ENCODE assay signal across 10 cellular contexts in the genomic region with DNA sequence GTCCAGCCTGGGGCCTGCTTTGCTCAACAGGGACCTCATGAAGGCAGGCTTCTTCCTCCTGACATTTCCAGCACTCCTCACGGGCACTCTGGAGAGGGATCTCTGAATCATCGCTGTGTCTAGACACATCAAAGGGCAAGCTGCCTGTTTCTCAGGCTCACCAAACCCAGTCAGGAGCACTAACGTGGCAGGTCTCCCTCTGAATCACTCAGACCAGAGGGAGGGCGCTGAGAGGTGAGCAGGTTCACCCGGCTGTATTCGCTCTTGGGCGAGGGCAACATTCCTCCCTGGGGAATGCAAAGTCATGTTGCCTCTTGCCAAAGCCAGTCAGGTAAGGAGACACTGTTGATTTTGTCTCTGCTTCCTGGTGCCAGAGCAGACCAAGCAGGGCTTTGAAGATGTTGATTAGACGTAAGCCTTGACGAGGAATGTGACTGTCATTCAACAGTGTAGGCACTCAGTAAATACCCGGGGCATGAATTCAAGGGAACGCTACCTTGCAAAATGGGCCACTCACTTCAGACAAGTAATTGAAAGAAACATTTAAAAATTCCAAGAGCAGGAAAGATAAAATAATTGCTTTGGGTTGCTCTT. TPM values are rescaled to one million over a fixed set of nuclear protein-coding genes. Genes with fewer than 3 reads are reported as not detected.
DNase-seq lines count a peak whose midpoint lies in the region; ATAC-seq and TF ChIP-seq lines count a peak whose summit lies in the region.
"Had no signal": no experiment of that assay in that cellular context is flagged by ENCODE, and none has a peak within 500 bp of the region (broad histone marks: within the 10 kb centered on the region; RNA-seq: fewer than 3 reads in every experiment).

No MANE protein-coding gene starts in this region.

- POLR2A ChIA-PET in BJ (lab: Charles Lee): no interaction called here

- CTCF ChIA-PET in BJ (lab: Yijun Ruan, JAX): interaction anchor here (0.8 to 1.3 kb wide), 3 partner anchors 14 to 73 kb away, joined by 3 to 4 read pairs (median 3); no protein-coding TSS in a partner anchor

- DNase-seq in BJ (ENCODE audit: low read depth) (peak; percentile 92), LHCN-M2 (ENCODE audit: low read depth) (peak; percentile 77), cardiac fibroblast (ENCODE audit: low read depth in 2 of 2) (peak; percentile 78 to 99), mesothelial cell of epicardium (ENCODE audit: low spot score in 2 of 2, unreplicated experiment in 2 of 2) (peak; percentile 25 to 43), osteocyte (ENCODE audit: extremely low spot score, unreplicated experiment) (no peak)
- DNase-seq in activated effector memory CD4-positive, alpha-beta T cell treated with Interleukin-2 at 50 U/mL for 16 hours: no peak
- DNase-seq: activated CD4-positive, alpha-beta memory T cell treated with anti-CD3 and anti-CD28 coated beads, Interleukin-2, amount 10 ng/mL, durations not matched to agents 7 days and 5 days; hippocampal formation had no signal

- H3K27me3 Mint-ChIP-seq in mesothelial cell of epicardium (ENCODE audit: low read depth): no peaks in the 10 kb centered on the region
- peaks cover 3% of the 10 kb centered on the region for H3K27me3 Mint-ChIP-seq in osteocyte (ENCODE audit: unreplicated experiment)
- H3K27me3 Mint-ChIP-seq: activated CD4-positive, alpha-beta memory T cell treated with anti-CD3 and anti-CD28 coated beads, Interleukin-2, amount 10 ng/mL, durations not matched to agents 7 days and 5 days had no signal

- H3K27ac Mint-ChIP-seq in mesothelial cell of epicardium (peak overlapping the region; percentile 97), osteocyte (ENCODE audit: unreplicated experiment) (no peak overlapping the region)
- H3K27ac Mint-ChIP-seq: activated CD4-positive, alpha-beta memory T cell treated with anti-CD3 and anti-CD28 coated beads, Interleukin-2, amount 10 ng/mL, durations not matched to agents 7 days and 5 days had no signal

- H3K4me3 Mint-ChIP-seq in mesothelial cell of epicardium (no peak overlapping the region), osteocyte (ENCODE audit: unreplicated experiment) (no peak overlapping the region)
- H3K4me3 Mint-ChIP-seq: activated CD4-positive, alpha-beta memory T cell treated with anti-CD3 and anti-CD28 coated beads, Interleukin-2, amount 10 ng/mL, durations not matched to agents 7 days and 5 days had no signal

- ATAC-seq in HG03439 (IDR thresholded peaks at IDR 0.05; ENCODE audit: unreplicated experiment): no peak
- no peak for ATAC-seq in HG02981 (IDR thresholded peaks at IDR 0.05; ENCODE audit: unreplicated experiment)

- no peaks in the 10 kb centered on the region for H3K36me3 ChIP-seq in BJ (ENCODE audit: control insufficient read depth, insufficient read depth, low read length)

- H3K4me3 ChIP-seq in BJ (ENCODE audit: low read depth, low read length): no peak overlapping the region
- H3K4me3 ChIP-seq in cardiac fibroblast (replicated peaks in 1 of 2; ENCODE audit: low read depth in 2 of 2, low read length in 2 of 2): no peak overlapping the region

- TF ChIP-seq CTCF in BJ (IDR thresholded peaks at IDR 0.05; ENCODE audit: insufficient read depth, low read depth, low read length) (no peak), cardiac fibroblast (IDR thresholded peaks at IDR 0.05; ENCODE audit: low read depth, low read length) (no peak), mesothelial cell of epicardium (IDR thresholded peaks at IDR 0.05; ENCODE audit: unreplicated experiment) (no peak), osteocyte (IDR thresholded peaks at IDR 0.05) (no peak)

- H3K4me1 Mint-ChIP-seq in mesothelial cell of epicardium: peaks cover 35% of the 10 kb centered on the region
- no peaks in the 10 kb centered on the region for H3K4me1 Mint-ChIP-seq in osteocyte (ENCODE audit: unreplicated experiment)
- H3K4me1 Mint-ChIP-seq: activated CD4-positive, alpha-beta memory T cell treated with anti-CD3 and anti-CD28 coated beads, Interleukin-2, amount 10 ng/mL, durations not matched to agents 7 days and 5 days had no signal

- H3K27me3 ChIP-seq in BJ (ENCODE audit: control insufficient read depth, insufficient read depth, low read length): no peaks in the 10 kb centered on the region

- no peaks in the 10 kb centered on the region for H3K36me3 Mint-ChIP-seq in mesothelial cell of epicardium
- H3K36me3 Mint-ChIP-seq in osteocyte (ENCODE audit: unreplicated experiment): no peaks in the 10 kb centered on the region

- H3K9me3 Mint-ChIP-seq in mesothelial cell of epicardium (no peaks in the 10 kb centered on the region), osteocyte (ENCODE audit: unreplicated experiment) (no peaks in the 10 kb centered on the region)
- H3K9me3 Mint-ChIP-seq: activated CD4-positive, alpha-beta memory T cell treated with anti-CD3 and anti-CD28 coated beads, Interleukin-2, amount 10 ng/mL, durations not matched to agents 7 days and 5 days had no signal

RNA-seq across cellular contexts. Expression of a gene that starts 50.1 kb away (rescaled TPM):
- 0.07 and 0.10 TPM in 2 replicates for polyA plus RNA-seq in BJ (2011; rRNA removed)
- 0.57 and 1.3 TPM in 2 replicates for polyA minus RNA-seq in BJ (2011; rRNA and poly(A)+ RNA removed)
- total RNA-seq in LHCN-M2 (2014; rRNA removed) (0.51 TPM in 1 of 2 replicates, not detected in the other), mesothelial cell of epicardium (21.3 to 25.3 TPM (median 23.6 TPM) in 3 replicates), osteocyte (not detected in 2 replicates)
- polyA plus RNA-seq in LHCN-M2 (2012): not detected
- total RNA-seq: activated CD4-positive, alpha-beta memory T cell treated with anti-CD3 and anti-CD28 coated beads, Interleukin-2, amount 10 ng/mL, durations not matched to agents 7 days and 5 days had no signal

RNA-seq across cellular contexts. Expression of a gene that starts 53.3 kb away (rescaled TPM):
- polyA plus RNA-seq in BJ (2011; rRNA removed): not detected in 2 replicates
- not detected in 2 replicates for polyA minus RNA-seq in BJ (2011; rRNA and poly(A)+ RNA removed)
- total RNA-seq in LHCN-M2 (2014; rRNA removed) (0.06 TPM in 1 of 2 replicates, not detected in the other), mesothelial cell of epicardium (0.18 to 0.20 TPM (median 0.20 TPM) in 3 replicates), osteocyte (not detected in 2 replicates)
- polyA plus RNA-seq in LHCN-M2 (2012): 0.01 TPM
- total RNA-seq: activated CD4-positive, alpha-beta memory T cell treated with anti-CD3 and anti-CD28 coated beads, Interleukin-2, amount 10 ng/mL, durations not matched to agents 7 days and 5 days had no signal

Comparison
In these comparisons a context has a peak if more than half of its experiments do, and no peak if none do; other contexts are left out.
1. DNase-seq: peak in BJ (single experiment), LHCN-M2 (single experiment), cardiac fibroblast (2 of 2) and mesothelial cell of epicardium (2 of 2); none in osteocyte (single experiment) and activated effector memory CD4-positive, alpha-beta T cell treated with Interleukin-2 at 50 U/mL for 16 hours (single experiment).
2. RNA of a gene that starts 50.1 kb away (total RNA-seq): 21.3 to 25.3 TPM in mesothelial cell of epicardium; 0.51 TPM in LHCN-M2 and not detected in osteocyte; every median in the first group is over 10 times any median in the second.